9 cellular contexts compared by ENCODE assay signal in genomic region chr17:49696233-49696761, GRCh38. TPM values are rescaled to one million over a fixed set of nuclear protein-coding genes. Genes with fewer than 3 reads are reported as not detected.
DNase-seq lines count a peak whose midpoint lies in the region; ATAC-seq and TF ChIP-seq lines count a peak whose summit lies in the region.
"Had no signal": no experiment of that assay in that cellular context is flagged by ENCODE, and none has a peak within 500 bp of the region (broad histone marks: within the 10 kb centered on the region; RNA-seq: fewer than 3 reads in every experiment).

No MANE protein-coding gene starts in this region.

- POLR2A ChIA-PET in activated B cell treated with CpG ODN at 0.5 μM for 24 hours (lab: Charles Lee) = interaction anchor here (0.6 to 1.2 kb wide), 6 partner anchors 12 to 126 kb away, joined by 3 to 7 read pairs (median 4); partner anchors contain the start of gene KAT7

- CTCF ChIA-PET in activated B cell treated with CpG ODN at 0.5 μM for 24 hours (lab: Charles Lee) = interaction anchor here (0.8 to 7.1 kb wide), 14 partner anchors 9 to 139 kb away, joined by 3 to 65 read pairs (median 4); partner anchors contain the start of genes FAM117A and NXPH3

- no peaks in the 10 kb centered on the region for H3K27me3 Mint-ChIP-seq in activated B cell treated with CpG ODN at 0.5 μM for 24 hours

- no peaks in the 10 kb centered on the region for H3K27me3 ChIP-seq in effector memory CD4-positive, alpha-beta T cell (replicated peaks; ENCODE audit: control insufficient read depth, insufficient read depth, low read length, poor library complexity, severe bottlenecking)

- peaks cover 18% of the 10 kb centered on the region for H3K4me1 Mint-ChIP-seq in activated B cell treated with CpG ODN at 0.5 μM for 24 hours

- H3K4me3 ChIP-seq in effector memory CD4-positive, alpha-beta T cell (ENCODE audit: insufficient read depth, low read depth, low read length, poor library complexity, severe bottlenecking) = no peak overlapping the region
- H3K4me3 ChIP-seq: SK-N-MC had no signal

- peak overlapping the region; percentile 34 for H3K27ac ChIP-seq in effector memory CD4-positive, alpha-beta T cell (ENCODE audit: insufficient read depth, low read length, poor library complexity, severe bottlenecking)
- H3K27ac ChIP-seq: SK-N-MC had no signal

- H3K9me3 Mint-ChIP-seq in activated B cell treated with CpG ODN at 0.5 μM for 24 hours = no peaks in the 10 kb centered on the region

- peak; percentile 76 for ATAC-seq in HG02678 (IDR thresholded peaks at IDR 0.05; ENCODE audit: unreplicated experiment)
- ATAC-seq in activated B cell treated with CpG ODN at 0.5 μM for 24 hours (ENCODE audit: low read depth) = peak; percentile 53
- no peak for ATAC-seq in GM21619 (IDR thresholded peaks at IDR 0.05; ENCODE audit: unreplicated experiment)
- no peak for ATAC-seq in HG02938 (IDR thresholded peaks at IDR 0.05; ENCODE audit: unreplicated experiment)

- DNase-seq in activated B cell treated with CpG ODN at 0.5 μM for 24 hours (no peak), hippocampal formation (lab: John Stamatoyannopoulos, UW) (no peak), NCI-H345 treated with DMSO at 0.1 percent for 48 hours (lab: John Stamatoyannopoulos, UW; ENCODE audit: unreplicated experiment) (no peak)
- DNase-seq in effector memory CD4-positive, alpha-beta T cell = peak; percentile 22 to 44 (median 34)
- DNase-seq in stimulated activated CD8-positive, alpha-beta memory T cell treated with anti-CD3 and anti-CD28 coated beads, Interleukin-7, amount 100 ng/mL, for 1 hour (ENCODE audit: low read depth in 2 of 2) = peak; percentile 27 to 30

- H3K9me3 ChIP-seq in effector memory CD4-positive, alpha-beta T cell (ENCODE audit: control insufficient read depth, low read length) = no peaks in the 10 kb centered on the region

- no peak for TF ChIP-seq CTCF in activated B cell treated with CpG ODN at 0.5 μM for 24 hours (IDR thresholded peaks at IDR 0.05)

- peaks cover 14% of the 10 kb centered on the region for H3K4me1 ChIP-seq in effector memory CD4-positive, alpha-beta T cell (ENCODE audit: control insufficient read depth, insufficient read depth, low read length, poor library complexity, severe bottlenecking)

- intact Hi-C loops in activated B cell treated with CpG ODN at 0.5 μM for 24 hours (cut with micrococcal nuclease) = no loop called here

- peaks cover 20% of the 10 kb centered on the region for H3K36me3 Mint-ChIP-seq in activated B cell treated with CpG ODN at 0.5 μM for 24 hours (ENCODE audit: low read depth)

- no peak overlapping the region for H3K4me3 Mint-ChIP-seq in activated B cell treated with CpG ODN at 0.5 μM for 24 hours

- peaks cover 12% of the 10 kb centered on the region for H3K36me3 ChIP-seq in effector memory CD4-positive, alpha-beta T cell (ENCODE audit: control insufficient read depth, insufficient read depth, low read length)

- peak overlapping the region; percentile 7 for H3K27ac Mint-ChIP-seq in activated B cell treated with CpG ODN at 0.5 μM for 24 hours

RNA-seq across cellular contexts. Expression of gene SLC35B1, which starts 11.5 kb away (rescaled TPM):
- 51.8 and 53.8 TPM in 2 replicates for total RNA-seq in activated B cell treated with CpG ODN at 0.5 μM for 24 hours

RNA-seq across cellular contexts. Expression of gene SPOP, which starts 18.4 kb away (rescaled TPM):
- total RNA-seq in activated B cell treated with CpG ODN at 0.5 μM for 24 hours = 57.4 and 65.8 TPM in 2 replicates

Comparison
In these comparisons a context has a peak if more than half of its experiments do, and no peak if none do; other contexts are left out.
1. ATAC-seq: peak in HG02678 (single experiment) and activated B cell treated with CpG ODN at 0.5 μM for 24 hours (single experiment); none in GM21619 (single experiment) and HG02938 (single experiment).
2. DNase-seq: peak in effector memory CD4-positive, alpha-beta T cell (3 of 3) and stimulated activated CD8-positive, alpha-beta memory T cell treated with anti-CD3 and anti-CD28 coated beads, Interleukin-7, amount 100 ng/mL, for 1 hour (2 of 2); none in activated B cell treated with CpG ODN at 0.5 μM for 24 hours (single experiment), hippocampal formation (0 of 2) and NCI-H345 treated with DMSO at 0.1 percent for 48 hours (single experiment).